In the genomic region with DNA sequence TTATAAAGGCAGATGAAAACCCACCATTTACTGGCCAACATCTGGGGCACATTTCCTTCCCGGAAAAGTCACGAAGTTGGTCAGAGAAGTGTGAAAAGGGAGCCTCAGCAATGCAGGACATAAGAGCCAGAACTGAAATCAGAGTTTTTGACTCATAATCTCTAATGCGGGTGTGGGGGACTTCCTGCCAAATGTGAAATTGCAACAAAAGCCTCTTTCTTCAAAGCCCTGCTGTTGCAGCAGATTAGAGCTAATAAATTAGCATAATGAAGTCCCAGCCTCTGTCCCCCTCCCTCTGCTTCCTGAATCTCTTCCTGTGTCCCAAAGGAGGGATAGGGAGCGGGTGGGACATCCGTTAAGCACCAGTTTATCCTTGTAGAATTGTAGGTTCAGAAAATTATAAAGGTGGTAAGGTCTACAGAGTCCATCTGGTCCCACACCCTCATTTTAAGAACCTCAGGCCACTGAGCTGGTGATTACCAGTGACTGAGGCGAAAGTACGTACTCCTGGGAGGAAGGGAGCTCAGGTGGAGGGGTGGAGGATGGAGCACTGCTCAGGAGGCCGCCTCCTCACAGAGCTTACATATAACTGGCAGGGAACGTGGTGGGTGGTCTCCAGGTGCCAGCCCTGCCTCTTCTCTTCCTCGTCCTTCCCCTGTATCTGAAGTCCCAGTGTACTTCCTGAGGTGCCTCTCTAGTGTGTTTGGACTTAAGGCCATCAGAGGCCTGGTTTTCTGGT, we compare ENCODE assay signal across 9 cellular contexts. TPM values are rescaled to one million over a fixed set of nuclear protein-coding genes. Genes with fewer than 3 reads are reported as not detected.
DNase-seq lines count a peak whose midpoint lies in the region; ATAC-seq and TF ChIP-seq lines count a peak whose summit lies in the region.
"Had no signal": no experiment of that assay in that cellular context is flagged by ENCODE, and none has a peak within 500 bp of the region (broad histone marks: within the 10 kb centered on the region; RNA-seq: fewer than 3 reads in every experiment).

No MANE protein-coding gene starts in this region.

- H3K4me2 ChIP-seq in GM23248 (ENCODE audit: unreplicated experiment), result no peak overlapping the region

- no peak overlapping the region for H2AFZ ChIP-seq in GM23248

- H3K4me3 ChIP-seq in gastroesophageal sphincter (no peak overlapping the region), thoracic aorta (no peak overlapping the region), GM23248 (no peak overlapping the region)

- WGBS in gastroesophageal sphincter (ENCODE audit: low coverage in 1 of 2), 2 donors, result 49 to 69% methylated on average over 6 to 10 of the region's 10 CpGs
- 37 to 52% methylated on average over 8 to 10 of the region's 10 CpGs for WGBS in GM23248 (ENCODE audit: low coverage in 1 of 2, low lambda C conversion rate in 2 of 2, missing lambda C conversion rate in 2 of 2), 2 experiments

- no peak for TF ChIP-seq EP300 in gastroesophageal sphincter (IDR thresholded peaks at IDR 0.05)

- H3K9me3 Mint-ChIP-seq in activated T-cell treated with anti-CD3 and anti-CD28 coated beads, Interleukin-2, amount 50 U/mL, for 4 hours, result no peaks in the 10 kb centered on the region

- no peaks in the 10 kb centered on the region for H3K9me2 ChIP-seq in GM23248 (ENCODE audit: insufficient read depth)

- no peak overlapping the region for H3K9ac ChIP-seq in GM23248

- no peaks in the 10 kb centered on the region for H3K36me3 ChIP-seq in gastroesophageal sphincter
- no peaks in the 10 kb centered on the region for H3K36me3 ChIP-seq in thoracic aorta
- H3K36me3 ChIP-seq in GM23248 (ENCODE audit: low read depth), result no peaks in the 10 kb centered on the region

- no peak for TF ChIP-seq POLR2A in gastroesophageal sphincter (IDR thresholded peaks at IDR 0.05)

- H3K36me3 Mint-ChIP-seq in activated T-cell treated with anti-CD3 and anti-CD28 coated beads, Interleukin-2, amount 50 U/mL, for 4 hours (ENCODE audit: insufficient read depth), result peaks cover 37% of the 10 kb centered on the region

- no peaks in the 10 kb centered on the region for H4K20me1 ChIP-seq in GM23248 (ENCODE audit: insufficient read depth)

- H3K27ac ChIP-seq in gastroesophageal sphincter, result peak overlapping the region in 3 of 4 donors; percentile 53 to 59 (median 54)
- H3K27ac ChIP-seq in thoracic aorta, result peak overlapping the region; percentile 9 to 15
- no peak overlapping the region for H3K27ac ChIP-seq in GM23248

- H3K4me3 Mint-ChIP-seq in activated T-cell treated with anti-CD3 and anti-CD28 coated beads, Interleukin-2, amount 50 U/mL, for 4 hours, result no peak overlapping the region

- TF ChIP-seq CTCF in gastroesophageal sphincter (IDR thresholded peaks at IDR 0.05) (no peak), thoracic aorta (IDR thresholded peaks at IDR 0.05) (no peak)

- no peaks in the 10 kb centered on the region for H3K9me3 ChIP-seq in gastroesophageal sphincter
- H3K9me3 ChIP-seq in thoracic aorta, result no peaks in the 10 kb centered on the region
- no peaks in the 10 kb centered on the region for H3K9me3 ChIP-seq in GM23248 (ENCODE audit: low read depth)

- H3K27me3 ChIP-seq in gastroesophageal sphincter (no peaks in the 10 kb centered on the region), thoracic aorta (replicated peaks; ENCODE audit: insufficient read depth) (no peaks in the 10 kb centered on the region), GM23248 (replicated peaks; ENCODE audit: insufficient read depth) (peaks cover 31% of the 10 kb centered on the region)

- peak; percentile 43 to 58 for ATAC-seq in activated T-cell treated with anti-CD3 and anti-CD28 coated beads, Interleukin-2, amount 50 U/mL, for 4 hours
- ATAC-seq in HG03442 (IDR thresholded peaks at IDR 0.05; ENCODE audit: unreplicated experiment) (peak; percentile 72), gastroesophageal sphincter (no peak), thoracic aorta (ENCODE audit: insufficient number of reproducible peaks, low FRiP score, low read depth) (no peak), GM21423 (IDR thresholded peaks at IDR 0.05; ENCODE audit: unreplicated experiment) (no peak)

- H3K4me1 ChIP-seq in gastroesophageal sphincter, result peaks cover 0 to 12% (median 3%) of the 10 kb centered on the region in 3 donors
- peaks cover 25 to 66% of the 10 kb centered on the region in 2 donors for H3K4me1 ChIP-seq in thoracic aorta (ENCODE audit: control insufficient read depth in 1 of 2, low read depth in 2 of 2)
- no peaks in the 10 kb centered on the region for H3K4me1 ChIP-seq in GM23248 (ENCODE audit: insufficient read depth)

- no peak for DNase-seq in activated T-cell treated with anti-CD3 and anti-CD28 coated beads, Interleukin-2, amount 50 U/mL, for 4 hours
- no peak for DNase-seq in activated T-cell treated with anti-CD3 and anti-CD28 coated beads, Interleukin-2, amount 50 U/mL, for 1 hour
- no peak for DNase-seq in thoracic aorta (ENCODE audit: low spot score)
- no peak for DNase-seq in GM23248
- no peak for DNase-seq in NCI-H526 treated with DMSO at 0.1 percent for 48 hours (lab: John Stamatoyannopoulos, UW)
- DNase-seq: NCI-H226 had no signal

- no peaks in the 10 kb centered on the region for H3K27me3 Mint-ChIP-seq in activated T-cell treated with anti-CD3 and anti-CD28 coated beads, Interleukin-2, amount 50 U/mL, for 4 hours (ENCODE audit: low read depth)

- no peaks in the 10 kb centered on the region; the same call in 1 of the 2 replicates for H3F3A ChIP-seq in GM23248 (ENCODE audit: insufficient read depth)

- H3K79me2 ChIP-seq in GM23248 (ENCODE audit: insufficient read depth), result no peaks in the 10 kb centered on the region

- in situ Hi-C loops in GM23248 (cut with MboI), result no loop called here

- peaks cover 70% of the 10 kb centered on the region for H3K4me1 Mint-ChIP-seq in activated T-cell treated with anti-CD3 and anti-CD28 coated beads, Interleukin-2, amount 50 U/mL, for 4 hours (ENCODE audit: low read depth)

RNA-seq across cellular contexts. Expression of gene ST6GAL1, which starts 35.0 kb away (rescaled TPM):
- total RNA-seq in activated T-cell treated with anti-CD3 and anti-CD28 coated beads, Interleukin-2, amount 50 U/mL, for 4 hours, result 100 to 1,000 TPM; 105 to 116 (median 112) TPM
- total RNA-seq in gastroesophageal sphincter (10 to 100 TPM; 18.0 to 32.2 (median 20.9) TPM), thoracic aorta (100 to 1,000 TPM in 1 of 2 donors, 10 to 100 TPM in 1; 89.5 to 141 TPM)
- not detected in 2 replicates for total RNA-seq in GM23248 (2014; rRNA removed; shearing (Covaris generic))
- polyA plus RNA-seq in GM23248 (2016; fragmentation: Nextera tagmentation; extraction: Ambion mirVana), result 0.20 and 0.41 TPM in 2 replicates

Comparison
In these comparisons a context has a peak if more than half of its experiments do, and no peak if none do; other contexts are left out.
1. ATAC-seq: peak in activated T-cell treated with anti-CD3 and anti-CD28 coated beads, Interleukin-2, amount 50 U/mL, for 4 hours (2 of 2) and HG03442 (single experiment); none in gastroesophageal sphincter (single experiment), thoracic aorta (single experiment) and GM21423 (single experiment).
2. RNA of gene ST6GAL1, which starts 35.0 kb away (total RNA-seq): 89.5 to 141 TPM in thoracic aorta, 105 to 116 TPM in activated T-cell treated with anti-CD3 and anti-CD28 coated beads, Interleukin-2, amount 50 U/mL, for 4 hours and 18.0 to 32.2 TPM in gastroesophageal sphincter; not detected in GM23248; every median in the first group is over 10 times any median in the second.